In genomic region chr1:205749094-205749825, GRCh38 we compare ENCODE assay signal across 1 cellular context.
TF ChIP-seq lines count a peak whose summit lies in the region.

No MANE protein-coding gene starts in this region.

TF ChIP-seq in HepG2, 621 proteins besides CTCF, POLR2A, EP300 and RAD21 (continued from another document and continues in another):
- peak; percentile 98 for TF ChIP-seq RBFOX2 (IDR thresholded peaks at IDR 0.05; ENCODE audit: low read depth, low read length)
- no peak for TF ChIP-seq LCORL (IDR thresholded peaks at IDR 0.05)
- peak; percentile 83 for TF ChIP-seq LCORL (CRISPR knock-in tag; IDR thresholded peaks at IDR 0.05)
- TF ChIP-seq CSRNP1 (CRISPR knock-in tag; IDR thresholded peaks at IDR 0.05), result peak; percentile 51; the same call in 1 of the 2 replicates
- peak; percentile 65 for TF ChIP-seq MIER2 (CRISPR knock-in tag; IDR thresholded peaks at IDR 0.05)
- peak; percentile 79; the same call in 1 of the 2 replicates for TF ChIP-seq AHDC1 (CRISPR knock-in tag; IDR thresholded peaks at IDR 0.05; ENCODE audit: borderline replicate concordance)
- no peak for TF ChIP-seq ZNF766 (CRISPR knock-in tag; IDR thresholded peaks at IDR 0.05; ENCODE audit: borderline replicate concordance)
- TF ChIP-seq ASH2L (IDR thresholded peaks at IDR 0.05; ENCODE audit: insufficient read length, low read depth, low read length), result peak; percentile 85
- peak; percentile 100 for TF ChIP-seq PATZ1 (CRISPR knock-in tag; IDR thresholded peaks at IDR 0.05)
- TF ChIP-seq BHLHE40 (IDR thresholded peaks at IDR 0.05; ENCODE audit: low read length), result peak; percentile 24; the same call in 1 of the 2 replicates
- TF ChIP-seq ZNF792 (CRISPR knock-in tag; IDR thresholded peaks at IDR 0.05), result 0 out of 2 replicates have a peak, but pooled peaks have one; percentile 28
- peak; percentile 87; the same call in 1 of the 2 replicates for TF ChIP-seq REPIN1 (CRISPR knock-in tag; IDR thresholded peaks at IDR 0.05; ENCODE audit: borderline replicate concordance, low read depth)
- 0 out of 2 replicates have a peak, but pooled peaks have one; percentile 43 for TF ChIP-seq ZNF451 (CRISPR knock-in tag; IDR thresholded peaks at IDR 0.05)
- TF ChIP-seq RARG (CRISPR knock-in tag; IDR thresholded peaks at IDR 0.05; ENCODE audit: low read depth), result no peak
- TF ChIP-seq MED13 (CRISPR knock-in tag; IDR thresholded peaks at IDR 0.05), result peak; percentile 33; the same call in 1 of the 2 replicates
- peak; percentile 79 for TF ChIP-seq SAP130 (CRISPR knock-in tag; IDR thresholded peaks at IDR 0.05; ENCODE audit: low read depth)
- TF ChIP-seq ZNF414 (CRISPR knock-in tag; IDR thresholded peaks at IDR 0.05), result peak; percentile 85
- no peak for TF ChIP-seq FOXP1 (IDR thresholded peaks at IDR 0.05)
- TF ChIP-seq FOXP1 (CRISPR knock-in tag; IDR thresholded peaks at IDR 0.05), result peak; percentile 41; the same call in 1 of the 2 replicates
- TF ChIP-seq DZIP1 (CRISPR knock-in tag; IDR thresholded peaks at IDR 0.05), result 0 out of 2 replicates have a peak, but pooled peaks have one; percentile 52
- TF ChIP-seq ZNF441 (CRISPR knock-in tag; IDR thresholded peaks at IDR 0.05; ENCODE audit: borderline replicate concordance), result peak; percentile 44; the same call in 1 of the 2 replicates
- no peak for TF ChIP-seq ZNF510 (CRISPR knock-in tag; IDR thresholded peaks at IDR 0.05; ENCODE audit: low read depth)
- TF ChIP-seq MXD4 (CRISPR knock-in tag; IDR thresholded peaks at IDR 0.05), result peak; percentile 21; the same call in 1 of the 2 replicates
- TF ChIP-seq ERF (CRISPR knock-in tag; IDR thresholded peaks at IDR 0.05), result peak; percentile 76
- TF ChIP-seq MEIS2 (CRISPR knock-in tag; IDR thresholded peaks at IDR 0.05), result peak; percentile 44
- 0 out of 2 replicates have a peak, but pooled peaks have one; percentile 59 for TF ChIP-seq ARID2 (CRISPR knock-in tag; IDR thresholded peaks at IDR 0.05; ENCODE audit: borderline replicate concordance)
- TF ChIP-seq SOX6 (IDR thresholded peaks at IDR 0.05), result no peak
- peak; percentile 79 for TF ChIP-seq SOX6 (CRISPR knock-in tag; IDR thresholded peaks at IDR 0.05)
- no peak for TF ChIP-seq BRCA1 (CRISPR knock-in tag; IDR thresholded peaks at IDR 0.05)
- 0 out of 2 replicates have a peak, but pooled peaks have one; percentile 11 for TF ChIP-seq ZBTB26 (CRISPR knock-in tag; IDR thresholded peaks at IDR 0.05; ENCODE audit: borderline replicate concordance)
- TF ChIP-seq ATF4 (CRISPR knock-in tag; IDR thresholded peaks at IDR 0.05), result peak in 1 of 2 experiments; percentile 42; a peak in 1 of 4 replicates
- TF ChIP-seq AGO1 (IDR thresholded peaks at IDR 0.05; ENCODE audit: low read depth, low read length, poor library complexity, severe bottlenecking), result peak; percentile 80
- TF ChIP-seq ZNF367 (CRISPR knock-in tag; IDR thresholded peaks at IDR 0.05; ENCODE audit: borderline replicate concordance), result no peak; the same call in 1 of the 2 replicates
- no peak for TF ChIP-seq NPAS2 (CRISPR knock-in tag; IDR thresholded peaks at IDR 0.05; ENCODE audit: borderline replicate concordance)
- TF ChIP-seq SP1 (IDR thresholded peaks at IDR 0.05), result no peak
- TF ChIP-seq SP1 (CRISPR knock-in tag; IDR thresholded peaks at IDR 0.05), result peak; percentile 79
- no peak for TF ChIP-seq ZFP36L2 (CRISPR knock-in tag; IDR thresholded peaks at IDR 0.05)
- TF ChIP-seq HMG20A (CRISPR knock-in tag; IDR thresholded peaks at IDR 0.05; ENCODE audit: borderline replicate concordance), result peak; percentile 55; the same call in 1 of the 2 replicates
- peak; percentile 68 for TF ChIP-seq KMT2A (CRISPR knock-in tag; IDR thresholded peaks at IDR 0.05)
- peak; percentile 69; the same call in 1 of the 2 replicates for TF ChIP-seq ZMAT3 (CRISPR knock-in tag; conservative IDR thresholded peaks at IDR 0.05)
- TF ChIP-seq ZNF569 (CRISPR knock-in tag; IDR thresholded peaks at IDR 0.05; ENCODE audit: borderline replicate concordance), result no peak
- peak; percentile 92 for TF ChIP-seq RBM39 (IDR thresholded peaks at IDR 0.05; ENCODE audit: low read depth, low read length, poor library complexity, severe bottlenecking)
- no peak for TF ChIP-seq FLYWCH1 (CRISPR knock-in tag; IDR thresholded peaks at IDR 0.05)
- peak; percentile 61; the same call in 1 of the 2 replicates for TF ChIP-seq GATAD2A (CRISPR knock-in tag; IDR thresholded peaks at IDR 0.05)
- peak; percentile 94 for TF ChIP-seq HNF1B (CRISPR knock-in tag; IDR thresholded peaks at IDR 0.05)
- peak; percentile 22; the same call in 1 of the 2 replicates for TF ChIP-seq MED1 (CRISPR knock-in tag; IDR thresholded peaks at IDR 0.05)
- peak; percentile 69; the same call in 1 of the 2 replicates for TF ChIP-seq ATF2 (CRISPR knock-in tag; IDR thresholded peaks at IDR 0.05)
- TF ChIP-seq SYNCRIP (IDR thresholded peaks at IDR 0.05; ENCODE audit: insufficient read depth, low read depth, low read length), result no peak
- peak; percentile 18; the same call in 1 of the 2 replicates for TF ChIP-seq CEBPG (CRISPR knock-in tag; IDR thresholded peaks at IDR 0.05)
